Comparison of ENCODE assay signal across 35 cellular contexts in genomic region chr9:79706512-79706911, GRCh38.
"Had no signal": no experiment of that assay in that cellular context is flagged by ENCODE, and none has a peak within 500 bp of the region (broad histone marks: within the 10 kb centered on the region; RNA-seq: fewer than 3 reads in every experiment).

No MANE protein-coding gene starts in this region.

- H3K9me3 Mint-ChIP-seq: activated B cell treated with CpG ODN at 0.5 μM for 24 hours; activated CD4-positive, alpha-beta memory T cell treated with anti-CD3 and anti-CD28 coated beads for 36 hours; activated CD8-positive, alpha-beta T cell treated with anti-CD3 and anti-CD28 coated beads for 36 hours; activated naive CD4-positive, alpha-beta T cell treated with anti-CD3 and anti-CD28 coated beads for 36 hours; activated naive CD4-positive, alpha-beta T cell treated with anti-CD3 and anti-CD28 coated beads, Interleukin-2, amount 50 U/mL, for 72 hours; activated T-cell treated with anti-CD3 and anti-CD28 coated beads, Interleukin-2, amount 50 U/mL, for 4 hours; activated T-cell treated with anti-CD3 and anti-CD28 coated beads, Interleukin-2, amount 50 U/mL, for 72 hours; activated T-helper 1 cell treated with anti-CD3 and anti-CD28 coated beads, Interleukin-12 subunit alpha, Interleukin-12 subunit beta, Interleukin-2, Interleukin-4 antibody, amounts not matched to agents 30 ng/mL and 10 ng/mL and 1 ng/mL, durations not matched to agents 14 hours and 24 hours and 36 hours; activated T-helper 17 cell treated with anti-CD3 and anti-CD28 coated beads, Interleukin-2, amount 50 U/mL, for 72 hours; T-helper 2 cell treated with Interferon-gamma antibody and Interleukin-4, amounts not matched to agents 5 μg/mL and 100 μg/mL, for 36 hours had no signal

- H3K27me3 Mint-ChIP-seq: activated B cell treated with CpG ODN at 0.5 μM for 24 hours; activated CD4-positive, alpha-beta memory T cell treated with anti-CD3 and anti-CD28 coated beads for 36 hours; activated CD4-positive, alpha-beta T cell treated with anti-CD3 and anti-CD28 coated beads, Interleukin-2, amount 10 ng/mL, durations not matched to agents 24 days and 14 days; activated CD8-positive, alpha-beta T cell treated with anti-CD3 and anti-CD28 coated beads for 36 hours; activated naive CD8-positive, alpha-beta T cell treated with anti-CD3 and anti-CD28 coated beads for 36 hours; activated T-helper 17 cell treated with anti-CD3 and anti-CD28 coated beads, Interleukin-2, amount 50 U/mL, for 72 hours had no signal

- H3K36me3 ChIP-seq: breast epithelium had no signal

- H3K4me1 Mint-ChIP-seq: activated naive CD8-positive, alpha-beta T cell treated with anti-CD3 and anti-CD28 coated beads for 36 hours had no signal

- H3K27me3 ChIP-seq: adrenal gland, body of pancreas, brain microvascular endothelial cell, breast epithelium had no signal

- H3K4me3 Mint-ChIP-seq: activated B cell treated with CpG ODN at 0.5 μM for 24 hours; activated CD4-positive, alpha-beta memory T cell treated with anti-CD3 and anti-CD28 coated beads for 36 hours; activated CD4-positive, alpha-beta T cell treated with anti-CD3 and anti-CD28 coated beads, Interleukin-2, amount 10 ng/mL, durations not matched to agents 24 days and 14 days; activated CD8-positive, alpha-beta T cell treated with anti-CD3 and anti-CD28 coated beads for 36 hours; activated naive CD4-positive, alpha-beta T cell treated with anti-CD3 and anti-CD28 coated beads for 36 hours; activated naive CD8-positive, alpha-beta T cell treated with anti-CD3 and anti-CD28 coated beads for 36 hours; activated T-cell treated with anti-CD3 and anti-CD28 coated beads, Interleukin-2, amount 50 U/mL, for 4 hours; activated T-cell treated with anti-CD3 and anti-CD28 coated beads, Interleukin-2, amount 50 U/mL, for 72 hours; activated T-helper 1 cell treated with anti-CD3 and anti-CD28 coated beads, Interleukin-12 subunit alpha, Interleukin-12 subunit beta, Interleukin-2, Interleukin-4 antibody, amounts not matched to agents 30 ng/mL and 10 ng/mL and 1 ng/mL, durations not matched to agents 14 hours and 24 hours and 36 hours; activated T-helper 17 cell treated with anti-CD3 and anti-CD28 coated beads, Interleukin-2, amount 50 U/mL, for 72 hours; T-helper 2 cell treated with Interferon-gamma antibody and Interleukin-4, amounts not matched to agents 5 μg/mL and 100 μg/mL, for 36 hours had no signal

- DNase-seq: activated B cell treated with CpG ODN at 0.5 μM for 24 hours; activated CD4-positive, alpha-beta memory T cell treated with anti-CD3 and anti-CD28 coated beads for 36 hours; activated CD4-positive, alpha-beta T cell treated with anti-CD3 and anti-CD28 coated beads for 4 hours; activated CD4-positive, alpha-beta T cell treated with anti-CD3 and anti-CD28 coated beads, Interleukin-2, amount 10 ng/mL, durations not matched to agents 24 days and 14 days; activated CD4-positive, alpha-beta T cell treated with anti-CD3 and anti-CD28 coated beads, Interleukin-2, amount 50 U/mL, for 1 hour; activated CD4-positive, alpha-beta T cell treated with anti-CD3 and anti-CD28 coated beads, Interleukin-2, amount 50 U/mL, for 4 hours; activated CD4-positive, CD25-positive, alpha-beta regulatory T cell treated with anti-CD3 and anti-CD28 coated beads, Interleukin-2, amount 50 U/mL, for 72 hours; activated CD8-positive, alpha-beta memory T cell treated with anti-CD3 and anti-CD28 coated beads, Interleukin-2, amount 50 U/mL, for 4 hours; activated CD8-positive, alpha-beta T cell treated with anti-CD3 and anti-CD28 coated beads for 36 hours; activated effector memory CD4-positive, alpha-beta T cell treated with anti-CD3 and anti-CD28 coated beads, Interleukin-2, amount 50 U/mL, for 16 hours; activated gamma-delta T cell treated with Interleukin-2 at 50 U/mL for 16 hours; activated naive CD4-positive, alpha-beta T cell; activated naive CD4-positive, alpha-beta T cell treated with anti-CD3 and anti-CD28 coated beads for 36 hours; activated naive CD4-positive, alpha-beta T cell treated with anti-CD3 and anti-CD28 coated beads, Interleukin-2, amount 50 U/mL, for 16 hours; activated naive CD8-positive, alpha-beta T cell treated with anti-CD3 and anti-CD28 coated beads for 36 hours; activated T-cell treated with anti-CD3 and anti-CD28 coated beads for 4 hours; activated T-cell treated with anti-CD3 and anti-CD28 coated beads, Interleukin-2, amount 50 U/mL, for 1 hour; activated T-cell treated with anti-CD3 and anti-CD28 coated beads, Interleukin-2, amount 50 U/mL, for 4 hours; activated T-cell treated with anti-CD3 and anti-CD28 coated beads, Interleukin-2, amount 50 U/mL, for 72 hours; adrenal gland; amniotic stem cell; aorta; body of pancreas; brain microvascular endothelial cell; central memory CD4-positive, alpha-beta T cell; T-helper 2 cell; T-helper 9 cell had no signal

- FAIRE-seq: astrocyte, TTC549 had no signal

- H3K4me3 ChIP-seq: adrenal gland, body of pancreas, breast epithelium had no signal

- H3K9me3 ChIP-seq: adrenal gland, body of pancreas, breast epithelium had no signal

- H3K27ac Mint-ChIP-seq: activated B cell treated with CpG ODN at 0.5 μM for 24 hours; activated CD4-positive, alpha-beta memory T cell treated with anti-CD3 and anti-CD28 coated beads for 36 hours; activated CD4-positive, alpha-beta T cell treated with anti-CD3 and anti-CD28 coated beads, Interleukin-2, amount 10 ng/mL, durations not matched to agents 24 days and 14 days; activated CD8-positive, alpha-beta T cell treated with anti-CD3 and anti-CD28 coated beads for 36 hours; activated naive CD4-positive, alpha-beta T cell treated with anti-CD3 and anti-CD28 coated beads for 36 hours; activated naive CD8-positive, alpha-beta T cell treated with anti-CD3 and anti-CD28 coated beads for 36 hours; activated T-cell treated with anti-CD3 and anti-CD28 coated beads, Interleukin-2, amount 50 U/mL, for 72 hours; activated T-helper 1 cell treated with anti-CD3 and anti-CD28 coated beads, Interleukin-12 subunit alpha, Interleukin-12 subunit beta, Interleukin-2, Interleukin-4 antibody, amounts not matched to agents 30 ng/mL and 10 ng/mL and 1 ng/mL, durations not matched to agents 14 hours and 24 hours and 36 hours; activated T-helper 17 cell treated with anti-CD3 and anti-CD28 coated beads, Interleukin-2, amount 50 U/mL, for 72 hours; T-helper 2 cell treated with Interferon-gamma antibody and Interleukin-4, amounts not matched to agents 5 μg/mL and 100 μg/mL, for 36 hours had no signal

- H3K4me1 ChIP-seq: body of pancreas, breast epithelium had no signal

- H3K27ac ChIP-seq: adrenal gland, body of pancreas, brain microvascular endothelial cell, breast epithelium, VCaP had no signal

- ATAC-seq: activated CD8-positive, alpha-beta T cell treated with anti-CD3 and anti-CD28 coated beads for 36 hours; activated naive CD4-positive, alpha-beta T cell treated with anti-CD3 and anti-CD28 coated beads, Interleukin-2, amount 50 U/mL, for 72 hours; activated T-cell treated with anti-CD3 and anti-CD28 coated beads, Interleukin-2, amount 50 U/mL, for 4 hours; activated T-cell treated with anti-CD3 and anti-CD28 coated beads, Interleukin-2, amount 50 U/mL, for 72 hours; activated T-helper 17 cell treated with anti-CD3 and anti-CD28 coated beads, Interleukin-2, amount 50 U/mL, for 72 hours; body of pancreas had no signal
